ENCODE assay signal across 11 cellular contexts in genomic region chr3:57856675-57857074, GRCh38.
DNase-seq lines count a peak whose midpoint lies in the region; ATAC-seq, FAIRE-seq and TF ChIP-seq lines count a peak whose summit lies in the region.
"Had no signal": no experiment of that assay in that cellular context is flagged by ENCODE, and none has a peak within 500 bp of the region (broad histone marks: within the 10 kb centered on the region; RNA-seq: fewer than 3 reads in every experiment).

No MANE protein-coding gene starts in this region.

- H3K9me3 ChIP-seq in SK-N-SH (no peaks in the 10 kb centered on the region), kidney (ENCODE audit: control insufficient read depth in 1 of 2, low read length in 2 of 2) (no peaks in the 10 kb centered on the region)

- H3K27ac ChIP-seq in GM23338 (ENCODE audit: low read depth) = no peak overlapping the region
- H3K27ac ChIP-seq in SK-N-SH (ENCODE audit: low read depth in 2 of 2, low read length in 1 of 2) = no peak overlapping the region
- no peak overlapping the region for H3K27ac ChIP-seq in kidney (ENCODE audit: low read depth in 2 of 2, low read length in 2 of 2)

- H3K27me3 ChIP-seq in GM23338 (ENCODE audit: insufficient read depth) (no peaks in the 10 kb centered on the region), SK-N-SH (ENCODE audit: insufficient read depth) (no peaks in the 10 kb centered on the region)

- H3K4me3 ChIP-seq in AG10803 (ENCODE audit: low read length) (no peak overlapping the region), GM23338 (no peak overlapping the region), SK-N-SH (ENCODE audit: low read depth in 2 of 2, low read length in 1 of 2) (no peak overlapping the region), fibroblast of the aortic adventitia (ENCODE audit: low read depth, low read length) (no peak overlapping the region), kidney (ENCODE audit: low read length in 2 of 2) (no peak overlapping the region)

- H2AFZ ChIP-seq in GM23338 (no peak overlapping the region), SK-N-SH (ENCODE audit: low read depth) (no peak overlapping the region)

- no peaks in the 10 kb centered on the region for H3K4me1 Mint-ChIP-seq in GM23338
- H3K4me1 Mint-ChIP-seq: immature natural killer cell had no signal

- WGBS in SK-N-SH (ENCODE audit: low lambda C conversion rate) = 77% methylated on average over 2 of the region's 2 CpGs

- intact Hi-C loops in kidney (cut with DNase I) (no loop called here), sciatic nerve (cut with DNase I) (no loop called here)

- H3K4me3 Mint-ChIP-seq in GM23338 = no peak overlapping the region
- H3K4me3 Mint-ChIP-seq: immature natural killer cell; natural killer cell treated with Interleukin-12 subunit alpha and Interleukin-12 subunit beta and Interleukin-15 and Interleukin-18, amount 100 ng/mL, for 72 hours had no signal

- H4K20me1 ChIP-seq in GM23338 (replicated peaks; ENCODE audit: insufficient read depth) (peaks cover 5% of the 10 kb centered on the region; the same call in 1 of the 2 replicates), SK-N-SH (ENCODE audit: insufficient read depth) (no peaks in the 10 kb centered on the region)

- no peak for ATAC-seq in GM23338
- ATAC-seq in sciatic nerve = no peak
- ATAC-seq: natural killer cell treated with Interleukin-12 subunit alpha and Interleukin-12 subunit beta and Interleukin-15 and Interleukin-18, amount 100 ng/mL, for 72 hours had no signal

- no peaks in the 10 kb centered on the region for H3F3A ChIP-seq in GM23338 (replicated peaks; ENCODE audit: low read depth)
- peaks cover 13% of the 10 kb centered on the region for H3F3A ChIP-seq in SK-N-SH (replicated peaks; ENCODE audit: insufficient read depth)

- no peak for TF ChIP-seq EP300 in SK-N-SH (IDR thresholded peaks at IDR 0.05; ENCODE audit: borderline replicate concordance in 1 of 2, low read depth in 1 of 2, low read length in 1 of 2)

- H3K9me3 Mint-ChIP-seq in GM23338 = no peaks in the 10 kb centered on the region
- H3K9me3 Mint-ChIP-seq: natural killer cell treated with Interleukin-12 subunit alpha and Interleukin-12 subunit beta and Interleukin-15 and Interleukin-18, amount 100 ng/mL, for 72 hours had no signal

- no peak for FAIRE-seq in kidney (lab: Jason Lieb, UNC)
- FAIRE-seq: GM18507 had no signal

- H3K27me3 Mint-ChIP-seq in GM23338 (ENCODE audit: insufficient read depth, low read depth, poor library complexity) = no peaks in the 10 kb centered on the region
- H3K27me3 Mint-ChIP-seq: natural killer cell treated with Interleukin-12 subunit alpha and Interleukin-12 subunit beta and Interleukin-15 and Interleukin-18, amount 100 ng/mL, for 72 hours had no signal

- no peak for DNase-seq in AG10803 (ENCODE audit: low read depth)
- peak; percentile 24 for DNase-seq in GM23338 (ENCODE audit: low spot score)
- DNase-seq in SK-N-SH = peak; percentile 7
- no peak for DNase-seq in fibroblast of the aortic adventitia (ENCODE audit: low read depth)
- DNase-seq in kidney = no peak
- no peak for DNase-seq in sciatic nerve (ENCODE audit: low spot score)
- no peak for DNase-seq in effector CD8-positive, alpha-beta T cell (lab: John Stamatoyannopoulos, UW)
- no peak for DNase-seq in KG1 (lab: John Stamatoyannopoulos, UW)
- DNase-seq: immature natural killer cell had no signal

- CTCF ChIA-PET in SK-N-SH (lab: Yijun Ruan, JAX) = interaction anchor here (1.1 to 2.2 kb wide), 5 partner anchors 8 to 311 kb away, joined by 3 to 8 read pairs (median 4); no protein-coding TSS in a partner anchor

- H3K4me1 ChIP-seq in GM23338 (ENCODE audit: insufficient read depth) (no peaks in the 10 kb centered on the region), SK-N-SH (ENCODE audit: control insufficient read depth in 1 of 2, insufficient read depth in 2 of 2, low read depth in 1 of 2, low read length in 1 of 2) (no peaks in the 10 kb centered on the region), kidney (ENCODE audit: control insufficient read depth in 1 of 2, insufficient read depth in 1 of 2, low read depth in 1 of 2, low read length in 2 of 2) (no peaks in the 10 kb centered on the region)

- no peaks in the 10 kb centered on the region for H3K79me2 ChIP-seq in GM23338 (replicated peaks; ENCODE audit: insufficient read depth)
- H3K79me2 ChIP-seq in SK-N-SH (ENCODE audit: insufficient read depth) = no peaks in the 10 kb centered on the region

- no peak overlapping the region for H3K4me2 ChIP-seq in GM23338
- no peak overlapping the region for H3K4me2 ChIP-seq in SK-N-SH

- H3K36me3 Mint-ChIP-seq in GM23338 (ENCODE audit: low read depth) = peaks cover 10% of the 10 kb centered on the region; the same call in 2 of the 3 replicates

- no peak; the same call in 1 of the 2 replicates for TF ChIP-seq RAD21 in SK-N-SH (IDR thresholded peaks at IDR 0.05; ENCODE audit: low read length)

- TF ChIP-seq CTCF in AG10803 (conservative IDR thresholded peaks at IDR 0.05; ENCODE audit: low read length) = peak; percentile 29
- TF ChIP-seq CTCF in GM23338 (conservative IDR thresholded peaks at IDR 0.05; ENCODE audit: low read depth in 2 of 2) = peak; percentile 40 to 50; a peak in 3 of 4 replicates
- peak; percentile 35 for TF ChIP-seq CTCF in SK-N-SH (IDR thresholded peaks at IDR 0.05)
- peak; percentile 18 for TF ChIP-seq CTCF in fibroblast of the aortic adventitia (IDR thresholded peaks at IDR 0.05; ENCODE audit: insufficient read depth, low read length)
- no peak for TF ChIP-seq CTCF in kidney (IDR thresholded peaks at IDR 0.05; ENCODE audit: borderline replicate concordance, extremely low read depth, insufficient read depth)

- no peak overlapping the region for H3K27ac Mint-ChIP-seq in GM23338
- H3K27ac Mint-ChIP-seq: immature natural killer cell; natural killer cell treated with Interleukin-12 subunit alpha and Interleukin-12 subunit beta and Interleukin-15 and Interleukin-18, amount 100 ng/mL, for 72 hours had no signal

- H3K9ac ChIP-seq in SK-N-SH = no peak overlapping the region
- H3K9ac ChIP-seq in kidney (ENCODE audit: low read length in 2 of 2) = no peak overlapping the region

- POLR2A ChIA-PET in SK-N-SH (lab: Yijun Ruan, JAX) = no interaction called here

- H3K9me2 ChIP-seq in GM23338 (ENCODE audit: insufficient read depth) = no peaks in the 10 kb centered on the region
- H3K9me2 ChIP-seq in SK-N-SH = no peaks in the 10 kb centered on the region

- H3K36me3 ChIP-seq in GM23338 (ENCODE audit: insufficient read depth) = peaks cover 9% of the 10 kb centered on the region; the same call in 1 of the 2 replicates
- H3K36me3 ChIP-seq in SK-N-SH (replicated peaks in 1 of 2; ENCODE audit: control insufficient read depth in 1 of 2, insufficient read depth in 2 of 2, low read length in 1 of 2) = peaks cover 21 to 26% of the 10 kb centered on the region in 2 experiments
- H3K36me3 ChIP-seq in kidney (ENCODE audit: control insufficient read depth in 1 of 2, insufficient read depth in 2 of 2, low read length in 2 of 2) = peaks cover 0 to 11% of the 10 kb centered on the region in 2 donors

TF ChIP-seq in GM23338, 12 proteins besides CTCF, POLR2A, EP300 and RAD21:
- TF ChIP-seq POLR2AphosphoS5 (IDR thresholded peaks at IDR 0.05; ENCODE audit: low read depth) = no peak
- peak; percentile 41 for TF ChIP-seq CREB1 (CRISPR knock-in tag; IDR thresholded peaks at IDR 0.05; ENCODE audit: low read depth)

TF ChIP-seq in SK-N-SH, 30 proteins besides CTCF, POLR2A, EP300 and RAD21:
- no peak for TF ChIP-seq FOXJ3 (CRISPR knock-in tag; IDR thresholded peaks at IDR 0.05)
- TF ChIP-seq TEAD4 (IDR thresholded peaks at IDR 0.05; ENCODE audit: borderline replicate concordance, insufficient read depth) = no peak
- no peak for TF ChIP-seq GABPA (IDR thresholded peaks at IDR 0.05; ENCODE audit: low read depth)

Comparison
In these comparisons a context has a peak if more than half of its experiments do, and no peak if none do; other contexts are left out.
1. DNase-seq: peak in GM23338 (single experiment) and SK-N-SH (single experiment); none in AG10803 (single experiment), fibroblast of the aortic adventitia (single experiment), kidney (single experiment), sciatic nerve (single experiment), effector CD8-positive, alpha-beta T cell (single experiment) and KG1 (single experiment).